16 cellular contexts compared by ENCODE assay signal in genomic region chr2:167758292-167758691, GRCh38.
"Had no signal": no experiment of that assay in that cellular context is flagged by ENCODE, and none has a peak within 500 bp of the region (broad histone marks: within the 10 kb centered on the region; RNA-seq: fewer than 3 reads in every experiment).

No MANE protein-coding gene starts in this region.

- H3K4me2 ChIP-seq: smooth muscle cell had no signal

- H3K27ac ChIP-seq: epithelial cell of prostate, esophagus muscularis mucosa, gastrocnemius medialis, heart right ventricle, ovary, suprapubic skin, thyroid gland had no signal

- DNase-seq: effector memory CD8-positive, alpha-beta T cell; gastrocnemius medialis; heart right ventricle; hypothalamus; kidney glomerular epithelial cell; naive thymus-derived CD4-positive, alpha-beta T cell; nucleus accumbens; ovary; right cardiac atrium; stimulated activated CD4-positive, alpha-beta T cell treated with anti-CD3 and anti-CD28 coated beads, Interleukin-2, amount 100 ng/mL, for 48 hours; stimulated activated naive CD4-positive, alpha-beta T cell treated with Interleukin-2 at 50 U/mL for 16 hours; thyroid gland had no signal

- H3K36me3 ChIP-seq: esophagus muscularis mucosa, gastrocnemius medialis, heart right ventricle, ovary, suprapubic skin, thyroid gland had no signal

- H3K27me3 ChIP-seq: esophagus muscularis mucosa, gastrocnemius medialis, ovary, suprapubic skin, thyroid gland had no signal

- H3K4me1 ChIP-seq: esophagus muscularis mucosa, heart right ventricle, suprapubic skin, thyroid gland had no signal

- H3K9me3 ChIP-seq: esophagus muscularis mucosa, gastrocnemius medialis, heart right ventricle, ovary, suprapubic skin, thyroid gland had no signal

- H3K4me3 ChIP-seq: esophagus muscularis mucosa, gastrocnemius medialis, heart right ventricle, ovary, smooth muscle cell, suprapubic skin, thyroid gland had no signal
